Comparison of ENCODE assay signal across 1 cellular context in the genomic region with DNA sequence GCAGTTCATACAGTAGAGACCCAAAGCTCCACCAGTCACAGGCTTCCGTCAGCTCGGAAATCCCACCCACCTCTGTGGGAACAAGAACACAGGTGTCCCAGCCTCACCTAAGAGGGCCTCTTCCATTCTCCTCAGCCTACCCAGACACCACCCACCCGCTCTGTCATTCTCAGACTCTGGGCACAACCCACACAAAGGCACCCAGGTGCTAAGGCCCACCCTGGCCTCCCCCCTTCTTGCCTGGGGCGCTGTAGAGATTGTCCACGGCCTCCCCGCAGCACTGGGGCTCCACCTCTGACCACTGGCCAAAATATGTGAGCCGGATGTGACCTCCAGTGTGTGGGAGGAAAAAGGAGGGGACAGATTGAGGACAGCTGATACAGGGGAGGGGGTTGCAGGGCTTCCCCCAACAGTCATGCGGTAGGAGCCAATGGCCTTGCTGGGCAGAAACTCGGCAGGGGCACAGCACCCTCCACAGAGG.
TF ChIP-seq lines count a peak whose summit lies in the region.

No MANE protein-coding gene starts in this region.

TF ChIP-seq in HEK293, 187 proteins besides CTCF, POLR2A, EP300 and RAD21:
- TF ChIP-seq ZFHX2 (tag by site-specific recombination; conservative IDR thresholded peaks at IDR 0.05) = peak; percentile 64
- no peak for TF ChIP-seq ZNF350 (tag by site-specific recombination; IDR thresholded peaks at IDR 0.05)
- peak; percentile 37 for TF ChIP-seq SP2 (tag by site-specific recombination; IDR thresholded peaks at IDR 0.05)
TF ChIP-seq in HEK293: peak in this region for 2.
